8 cellular contexts compared by ENCODE assay signal in genomic region chr7:18356195-18356645, GRCh38.
DNase-seq lines count a peak whose midpoint lies in the region; ATAC-seq and TF ChIP-seq lines count a peak whose summit lies in the region.

No MANE protein-coding gene starts in this region.

- H3K4me3 ChIP-seq in GM23338 (no peak overlapping the region), tibial artery (no peak overlapping the region)

- H3K9me2 ChIP-seq in GM23338 (ENCODE audit: insufficient read depth), result no peaks in the 10 kb centered on the region

- peaks cover 9% of the 10 kb centered on the region for H3K4me1 Mint-ChIP-seq in GM23338
- H3K4me1 Mint-ChIP-seq in activated T-cell treated with anti-CD3 and anti-CD28 coated beads, Interleukin-2, amount 50 U/mL, for 72 hours (ENCODE audit: low read depth), result no peaks in the 10 kb centered on the region

- ATAC-seq in GM23338 (no peak), HG03139 (IDR thresholded peaks at IDR 0.05; ENCODE audit: unreplicated experiment) (no peak)
- ATAC-seq in activated T-cell treated with anti-CD3 and anti-CD28 coated beads, Interleukin-2, amount 50 U/mL, for 72 hours (replicated peaks in 1 of 2), result no peak

- intact Hi-C loops in tibial artery (cut with DNase I; ENCODE audit: low total_unique reads), result loop anchor here (10.0 kb wide), 1 partner anchor 219 kb away; no protein-coding TSS in a partner anchor

- 0 out of 2 replicates have a peak overlapping the region, but pooled peaks have one; percentile 1 for H2AFZ ChIP-seq in GM23338

- H3K9me3 Mint-ChIP-seq in GM23338, result no peaks in the 10 kb centered on the region
- no peaks in the 10 kb centered on the region for H3K9me3 Mint-ChIP-seq in activated T-cell treated with anti-CD3 and anti-CD28 coated beads, Interleukin-2, amount 50 U/mL, for 72 hours

- H3K9me3 ChIP-seq in tibial artery, result no peaks in the 10 kb centered on the region

- H3K79me2 ChIP-seq in GM23338 (replicated peaks; ENCODE audit: insufficient read depth), result no peaks in the 10 kb centered on the region

- DNase-seq in DMS53 (lab: John Stamatoyannopoulos, UW) (peak; percentile 62), GM23338 (ENCODE audit: low spot score) (peak; percentile 36), NCI-H82 (lab: John Stamatoyannopoulos, UW) (peak; percentile 37), brain pericyte (ENCODE audit: low read depth, low spot score) (peak; percentile 32), iris pigment epithelial cell (ENCODE audit: low read depth) (peak; percentile 21), tibial artery (no peak)
- DNase-seq in activated T-cell treated with anti-CD3 and anti-CD28 coated beads, Interleukin-2, amount 50 U/mL, for 72 hours, result no peak

- no peak overlapping the region; the same call in 1 of the 2 replicates for H3K27ac Mint-ChIP-seq in GM23338
- H3K27ac Mint-ChIP-seq in activated T-cell treated with anti-CD3 and anti-CD28 coated beads, Interleukin-2, amount 50 U/mL, for 72 hours, result no peak overlapping the region

- H3K4me1 ChIP-seq in GM23338 (ENCODE audit: insufficient read depth), result no peaks in the 10 kb centered on the region
- peaks cover 0 to 14% (median 0%) of the 10 kb centered on the region in 4 donors for H3K4me1 ChIP-seq in tibial artery

- no peaks in the 10 kb centered on the region for H4K20me1 ChIP-seq in GM23338 (replicated peaks; ENCODE audit: insufficient read depth)

- H3K36me3 ChIP-seq in GM23338 (ENCODE audit: insufficient read depth) (no peaks in the 10 kb centered on the region), tibial artery (no peaks in the 10 kb centered on the region)

- H3K4me2 ChIP-seq in GM23338, result no peak overlapping the region

- H3K27ac ChIP-seq in GM23338 (ENCODE audit: low read depth) (no peak overlapping the region), tibial artery (no peak overlapping the region)

- H3K36me3 Mint-ChIP-seq in GM23338 (ENCODE audit: low read depth), result no peaks in the 10 kb centered on the region
- H3K36me3 Mint-ChIP-seq in activated T-cell treated with anti-CD3 and anti-CD28 coated beads, Interleukin-2, amount 50 U/mL, for 72 hours (ENCODE audit: insufficient read depth in 2 of 2), result no peaks in the 10 kb centered on the region

- H3K4me3 Mint-ChIP-seq in GM23338, result no peak overlapping the region
- H3K4me3 Mint-ChIP-seq in activated T-cell treated with anti-CD3 and anti-CD28 coated beads, Interleukin-2, amount 50 U/mL, for 72 hours, result peak overlapping the region in 1 of 2 donors; percentile 75

- no peaks in the 10 kb centered on the region for H3K27me3 Mint-ChIP-seq in GM23338 (ENCODE audit: insufficient read depth, low read depth, poor library complexity)
- H3K27me3 Mint-ChIP-seq in activated T-cell treated with anti-CD3 and anti-CD28 coated beads, Interleukin-2, amount 50 U/mL, for 72 hours (ENCODE audit: low read depth), result no peaks in the 10 kb centered on the region

- no peaks in the 10 kb centered on the region for H3F3A ChIP-seq in GM23338 (replicated peaks; ENCODE audit: low read depth)

- TF ChIP-seq CTCF in GM23338 (conservative IDR thresholded peaks at IDR 0.05; ENCODE audit: low read depth in 2 of 2) (peak; percentile 53 to 88), tibial artery (IDR thresholded peaks at IDR 0.05) (peak; percentile 38 to 42)

- H3K27me3 ChIP-seq in GM23338 (ENCODE audit: insufficient read depth), result no peaks in the 10 kb centered on the region
- H3K27me3 ChIP-seq in tibial artery, result no peaks in the 10 kb centered on the region

TF ChIP-seq in GM23338, 12 proteins besides CTCF, POLR2A, EP300 and RAD21 (continues in another document):
- TF ChIP-seq STAT1 (IDR thresholded peaks at IDR 0.05; ENCODE audit: unreplicated experiment) (no peak), ZNF114 (CRISPR knock-in tag; IDR thresholded peaks at IDR 0.05) (no peak), ZNF462 (CRISPR knock-in tag; IDR thresholded peaks at IDR 0.05) (no peak), POLR2AphosphoS5 (IDR thresholded peaks at IDR 0.05; ENCODE audit: low read depth) (no peak), CREB1 (CRISPR knock-in tag; IDR thresholded peaks at IDR 0.05; ENCODE audit: low read depth) (no peak), EZH2phosphoT487 (IDR thresholded peaks at IDR 0.05; ENCODE audit: unreplicated experiment) (no peak), ZNF331 (CRISPR knock-in tag; IDR thresholded peaks at IDR 0.05; ENCODE audit: low read depth) (no peak), EZH2 (IDR thresholded peaks at IDR 0.05; ENCODE audit: low read depth, unreplicated experiment) (no peak)
- TF ChIP-seq, protein P1, sequence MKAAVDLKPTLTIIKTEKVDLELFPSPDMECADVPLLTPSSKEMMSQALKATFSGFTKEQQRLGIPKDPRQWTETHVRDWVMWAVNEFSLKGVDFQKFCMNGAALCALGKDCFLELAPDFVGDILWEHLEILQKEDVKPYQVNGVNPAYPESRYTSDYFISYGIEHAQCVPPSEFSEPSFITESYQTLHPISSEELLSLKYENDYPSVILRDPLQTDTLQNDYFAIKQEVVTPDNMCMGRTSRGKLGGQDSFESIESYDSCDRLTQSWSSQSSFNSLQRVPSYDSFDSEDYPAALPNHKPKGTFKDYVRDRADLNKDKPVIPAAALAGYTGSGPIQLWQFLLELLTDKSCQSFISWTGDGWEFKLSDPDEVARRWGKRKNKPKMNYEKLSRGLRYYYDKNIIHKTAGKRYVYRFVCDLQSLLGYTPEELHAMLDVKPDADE (IDR thresholded peaks at IDR 0.05), result no peak

Comparison
In these comparisons a context has a peak if more than half of its experiments do, and no peak if none do; other contexts are left out.
1. DNase-seq: peak in DMS53 (single experiment), GM23338 (single experiment), NCI-H82 (single experiment), brain pericyte (single experiment) and iris pigment epithelial cell (single experiment); none in tibial artery (0 of 2) and activated T-cell treated with anti-CD3 and anti-CD28 coated beads, Interleukin-2, amount 50 U/mL, for 72 hours (0 of 2).